In the genomic region with DNA sequence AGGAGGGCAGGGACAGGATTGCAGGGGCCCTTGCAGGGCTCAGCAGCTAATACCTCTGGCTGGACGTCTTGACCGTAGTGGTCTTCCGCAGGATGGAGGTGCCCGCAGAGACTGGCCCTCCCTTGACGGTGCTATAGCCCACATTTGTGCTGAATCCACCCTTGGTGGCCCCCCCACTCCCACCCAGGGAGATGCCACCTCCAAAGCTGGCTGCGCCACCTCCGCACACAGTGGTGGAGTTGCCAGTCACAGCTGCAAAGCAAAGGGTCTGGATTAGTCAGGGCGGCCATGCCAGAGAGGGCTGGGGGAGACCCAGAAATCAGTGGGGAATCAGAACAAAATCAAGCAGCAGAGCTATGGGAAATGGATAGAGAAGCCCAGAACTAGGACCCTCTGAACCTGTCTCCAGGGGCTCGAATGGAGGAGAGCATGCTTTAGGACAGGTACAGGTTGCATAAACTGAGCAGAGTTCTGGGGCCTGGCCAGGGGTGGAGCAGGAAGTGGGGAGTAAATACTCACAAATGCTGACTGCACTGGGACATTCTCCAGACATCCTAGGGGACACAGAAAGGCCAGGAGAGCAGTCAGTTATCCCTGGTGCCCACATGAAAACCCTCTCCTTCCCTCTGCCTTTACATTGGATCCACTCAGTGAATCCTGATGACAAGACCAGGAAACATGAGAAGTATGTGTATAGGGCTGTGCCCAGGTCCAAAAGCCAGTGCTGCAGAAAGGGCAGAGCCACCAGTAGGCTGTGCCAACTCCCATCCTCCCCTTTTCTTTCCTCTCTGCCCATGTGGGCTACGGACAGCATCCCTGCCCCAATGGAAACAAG, we compare ENCODE assay signal across 22 cellular contexts. TPM values are rescaled to one million over a fixed set of nuclear protein-coding genes. Genes with fewer than 3 reads are reported as not detected.
DNase-seq lines count a peak whose midpoint lies in the region; ATAC-seq and TF ChIP-seq lines count a peak whose summit lies in the region.
"Had no signal": no experiment of that assay in that cellular context is flagged by ENCODE, and none has a peak within 500 bp of the region (broad histone marks: within the 10 kb centered on the region; RNA-seq: fewer than 3 reads in every experiment).

No MANE protein-coding gene starts in this region.

- H3K36me3 ChIP-seq in Karpas-422 (ENCODE audit: insufficient read depth, low read length), result no peaks in the 10 kb centered on the region
- H3K36me3 ChIP-seq: cardiac muscle cell, gastroesophageal sphincter had no signal

- H3K4me2 ChIP-seq in Karpas-422 (ENCODE audit: low read depth, low read length, poor library complexity, severe bottlenecking), result no peak overlapping the region

- ATAC-seq in HG02623 (IDR thresholded peaks at IDR 0.05; ENCODE audit: unreplicated experiment), result no peak
- ATAC-seq: activated CD4-positive, alpha-beta T cell treated with anti-CD3 and anti-CD28 coated beads for 36 hours; gastroesophageal sphincter; left cardiac atrium had no signal

- H4K20me1 ChIP-seq in Karpas-422 (ENCODE audit: insufficient read depth, low read depth, low read length), result no peaks in the 10 kb centered on the region

- DNase-seq in Calu3, result peak; percentile 5
- DNase-seq in M059J (ENCODE audit: low read depth), result peak; percentile 24
- DNase-seq in chondrocyte (ENCODE audit: low spot score), result no peak
- DNase-seq in renal cortical epithelial cell (ENCODE audit: low read depth), result peak; percentile 12
- no peak for DNase-seq in NCI-H2081 (lab: John Stamatoyannopoulos, UW)
- DNase-seq in SIG-M5 (lab: John Stamatoyannopoulos, UW), result no peak
- DNase-seq in Karpas-422, result no peak
- DNase-seq: activated CD4-positive, alpha-beta T cell treated with anti-CD3 and anti-CD28 coated beads for 36 hours; DND-41; dorsolateral prefrontal cortex; left cardiac atrium; NCI-H1417 treated with DMSO at 0.1 percent for 48 hours; NCI-H2171 treated with DMSO at 0.1 percent for 48 hours; NCI-H748 treated with DMSO at 0.1 percent for 48 hours; nephron progenitor cell; stimulated activated CD4-positive, alpha-beta T cell treated with anti-CD3 and anti-CD28 coated beads, Interleukin-15, amount 100 ng/mL, for 24 hours had no signal

- no peaks in the 10 kb centered on the region for H3K79me2 ChIP-seq in Karpas-422 (ENCODE audit: low read length)

- no peaks in the 10 kb centered on the region for H3K27me3 ChIP-seq in Karpas-422 (ENCODE audit: low read length)
- H3K27me3 ChIP-seq: cardiac muscle cell had no signal

- H3K9me3 Mint-ChIP-seq in Calu3 (ENCODE audit: low read depth, unreplicated experiment), result no peaks in the 10 kb centered on the region
- no peaks in the 10 kb centered on the region for H3K9me3 Mint-ChIP-seq in chondrocyte (ENCODE audit: low read depth)
- H3K9me3 Mint-ChIP-seq: activated T-helper 2 cell treated with anti-CD3 and anti-CD28 coated beads, Interferon-gamma antibody, Interleukin-2, Interleukin-4, amounts not matched to agents 10 μg/mL and 5 μg/mL and 100 μg/mL, durations not matched to agents 14 hours and 24 hours and 36 hours; mesothelial cell of epicardium; nephron progenitor cell had no signal

- H3K9me2 ChIP-seq in Karpas-422 (replicated peaks; ENCODE audit: insufficient read depth, low read length), result no peaks in the 10 kb centered on the region

- CTCF ChIA-PET in Calu3 (lab: Charles Lee), result no interaction called here

- no peaks in the 10 kb centered on the region for H3K9me3 ChIP-seq in Karpas-422 (ENCODE audit: low read length)
- H3K9me3 ChIP-seq: gastroesophageal sphincter had no signal

- no peak overlapping the region for H2AFZ ChIP-seq in Karpas-422 (ENCODE audit: low read length)

- H3K4me3 Mint-ChIP-seq in Calu3 (ENCODE audit: low read depth, unreplicated experiment), result no peak overlapping the region
- H3K4me3 Mint-ChIP-seq in chondrocyte (ENCODE audit: unreplicated experiment), result no peak overlapping the region
- H3K4me3 Mint-ChIP-seq: activated CD4-positive, alpha-beta T cell treated with anti-CD3 and anti-CD28 coated beads for 36 hours; mesothelial cell of epicardium; nephron progenitor cell had no signal

- no peaks in the 10 kb centered on the region for H3K36me3 Mint-ChIP-seq in Calu3 (ENCODE audit: insufficient read depth, unreplicated experiment)
- H3K36me3 Mint-ChIP-seq in chondrocyte (ENCODE audit: low read depth), result no peaks in the 10 kb centered on the region
- H3K36me3 Mint-ChIP-seq: mesothelial cell of epicardium had no signal

- no peak overlapping the region for H3K27ac ChIP-seq in Karpas-422 (ENCODE audit: low read length)
- H3K27ac ChIP-seq: cardiac muscle cell, dorsolateral prefrontal cortex, gastroesophageal sphincter had no signal

- intact Hi-C loops in Calu3 (cut with micrococcal nuclease; ENCODE audit: unreplicated experiment), result no loop called here

- no peak overlapping the region for H3K4me3 ChIP-seq in Karpas-422 (ENCODE audit: low read length)
- H3K4me3 ChIP-seq: cardiac muscle cell, dorsolateral prefrontal cortex, gastroesophageal sphincter had no signal

- no TSS peak for BruUV-seq in Calu3 (replicated peaks; lab: Mats Ljungman, UMichigan)

- TF ChIP-seq CTCF in Calu3 (IDR thresholded peaks at IDR 0.05; ENCODE audit: unreplicated experiment) (no peak), chondrocyte (IDR thresholded peaks at IDR 0.05) (no peak)

- peaks cover 15% of the 10 kb centered on the region for H3K4me1 Mint-ChIP-seq in Calu3 (ENCODE audit: low read depth, unreplicated experiment)
- H3K4me1 Mint-ChIP-seq in chondrocyte (ENCODE audit: low read depth), result peaks cover 18% of the 10 kb centered on the region

- no peak overlapping the region for H3K9ac ChIP-seq in Karpas-422 (ENCODE audit: low read length)

- no peaks in the 10 kb centered on the region for H3K4me1 ChIP-seq in Karpas-422 (ENCODE audit: low read length)

- H3K27ac Mint-ChIP-seq in Calu3 (ENCODE audit: unreplicated experiment) (no peak overlapping the region), chondrocyte (ENCODE audit: unreplicated experiment) (peak overlapping the region; percentile 45)
- H3K27ac Mint-ChIP-seq: activated CD4-positive, alpha-beta T cell treated with anti-CD3 and anti-CD28 coated beads for 36 hours; activated T-helper 2 cell treated with anti-CD3 and anti-CD28 coated beads, Interferon-gamma antibody, Interleukin-2, Interleukin-4, amounts not matched to agents 10 μg/mL and 5 μg/mL and 100 μg/mL, durations not matched to agents 14 hours and 24 hours and 36 hours; mesothelial cell of epicardium; nephron progenitor cell had no signal

- H3K27me3 Mint-ChIP-seq in Calu3 (ENCODE audit: unreplicated experiment) (peaks cover 30% of the 10 kb centered on the region), chondrocyte (ENCODE audit: low read depth) (peaks cover 15% of the 10 kb centered on the region)
- H3K27me3 Mint-ChIP-seq: activated CD4-positive, alpha-beta T cell treated with anti-CD3 and anti-CD28 coated beads for 36 hours had no signal

RNA-seq across cellular contexts. Expression of gene KRT4, which starts 8.1 kb away (rescaled TPM):
- total RNA-seq in Calu3 (2022), result not detected in 2 replicates
- not detected in 2 replicates for total RNA-seq in M059J (2014; rRNA removed; shearing (Covaris generic))
- total RNA-seq in chondrocyte, result 0.41 to 0.90 TPM in 2 of 3 replicates, not detected in the other
- total RNA-seq in renal cortical epithelial cell, result not detected in 2 replicates
- not detected in 2 replicates for total RNA-seq in Karpas-422 (2014; rRNA removed; shearing (Covaris generic); ENCODE audit: low replicate concordance)
- total RNA-seq: activated CD4-positive, alpha-beta T cell treated with anti-CD3 and anti-CD28 coated beads for 36 hours; activated T-helper 2 cell treated with anti-CD3 and anti-CD28 coated beads, Interferon-gamma antibody, Interleukin-2, Interleukin-4, amounts not matched to agents 10 μg/mL and 5 μg/mL and 100 μg/mL, durations not matched to agents 14 hours and 24 hours and 36 hours; cardiac muscle cell; dorsolateral prefrontal cortex; left cardiac atrium; temporal lobe had no signal

RNA-seq across cellular contexts. Expression of gene KRT79, which starts 12.1 kb away (rescaled TPM):
- total RNA-seq in Calu3 (2022) (0.24 TPM in 1 of 2 replicates, not detected in the other), chondrocyte (0.10 to 0.31 TPM (median 0.19 TPM) in 3 replicates), renal cortical epithelial cell (not detected in 2 replicates)
- not detected in 2 replicates for total RNA-seq in M059J (2014; rRNA removed; shearing (Covaris generic))
- total RNA-seq in Karpas-422 (2014; rRNA removed; shearing (Covaris generic); ENCODE audit: low replicate concordance), result not detected in 2 replicates
- total RNA-seq: activated T-helper 2 cell treated with anti-CD3 and anti-CD28 coated beads, Interferon-gamma antibody, Interleukin-2, Interleukin-4, amounts not matched to agents 10 μg/mL and 5 μg/mL and 100 μg/mL, durations not matched to agents 14 hours and 24 hours and 36 hours; cardiac muscle cell; dorsolateral prefrontal cortex; gastroesophageal sphincter; mesothelial cell of epicardium; temporal lobe had no signal

RNA-seq across cellular contexts. Expression of gene KRT3, which starts 26.1 kb away (rescaled TPM):
- not detected in 2 replicates for total RNA-seq in Calu3 (2022)
- total RNA-seq in M059J (2014; rRNA removed; shearing (Covaris generic)), result not detected in 2 replicates
- total RNA-seq in chondrocyte, result not detected in 3 replicates
- not detected in 2 replicates for total RNA-seq in renal cortical epithelial cell
- not detected in 2 replicates for total RNA-seq in Karpas-422 (2014; rRNA removed; shearing (Covaris generic); ENCODE audit: low replicate concordance)
- total RNA-seq: activated CD4-positive, alpha-beta T cell treated with anti-CD3 and anti-CD28 coated beads for 36 hours; activated T-helper 2 cell treated with anti-CD3 and anti-CD28 coated beads, Interferon-gamma antibody, Interleukin-2, Interleukin-4, amounts not matched to agents 10 μg/mL and 5 μg/mL and 100 μg/mL, durations not matched to agents 14 hours and 24 hours and 36 hours; cardiac muscle cell; gastroesophageal sphincter; left cardiac atrium; temporal lobe had no signal

RNA-seq across cellular contexts. Expression of gene KRT78, which starts 26.8 kb away (rescaled TPM):
- total RNA-seq in Calu3 (2022) (0.59 and 0.69 TPM in 2 replicates), chondrocyte (not detected in 3 replicates), renal cortical epithelial cell (not detected in 2 replicates)
- 0.22 TPM in 1 of 2 replicates, not detected in the other for total RNA-seq in M059J (2014; rRNA removed; shearing (Covaris generic))
- not detected in 2 replicates for total RNA-seq in Karpas-422 (2014; rRNA removed; shearing (Covaris generic); ENCODE audit: low replicate concordance)
- total RNA-seq: activated CD4-positive, alpha-beta T cell treated with anti-CD3 and anti-CD28 coated beads for 36 hours; activated T-helper 2 cell treated with anti-CD3 and anti-CD28 coated beads, Interferon-gamma antibody, Interleukin-2, Interleukin-4, amounts not matched to agents 10 μg/mL and 5 μg/mL and 100 μg/mL, durations not matched to agents 14 hours and 24 hours and 36 hours; cardiac muscle cell; left cardiac atrium; mesothelial cell of epicardium; temporal lobe had no signal

RNA-seq across cellular contexts. Expression of gene KRT76, which starts 44.9 kb away (rescaled TPM):
- total RNA-seq in Calu3 (2022) (not detected in 2 replicates), chondrocyte (not detected in 3 replicates), renal cortical epithelial cell (not detected in 2 replicates)
- not detected in 2 replicates for total RNA-seq in M059J (2014; rRNA removed; shearing (Covaris generic))
- total RNA-seq in Karpas-422 (2014; rRNA removed; shearing (Covaris generic); ENCODE audit: low replicate concordance), result not detected in 2 replicates
- total RNA-seq: activated CD4-positive, alpha-beta T cell treated with anti-CD3 and anti-CD28 coated beads for 36 hours; activated T-helper 2 cell treated with anti-CD3 and anti-CD28 coated beads, Interferon-gamma antibody, Interleukin-2, Interleukin-4, amounts not matched to agents 10 μg/mL and 5 μg/mL and 100 μg/mL, durations not matched to agents 14 hours and 24 hours and 36 hours; cardiac muscle cell; dorsolateral prefrontal cortex; left cardiac atrium; mesothelial cell of epicardium; temporal lobe had no signal

Comparison
In these comparisons a context has a peak if more than half of its experiments do, and no peak if none do; other contexts are left out.
1. DNase-seq: peak in Calu3 (single experiment), M059J (single experiment) and renal cortical epithelial cell (single experiment); none in chondrocyte (single experiment), NCI-H2081 (0 of 2), SIG-M5 (single experiment) and Karpas-422 (single experiment).